ENCODE assay signal across 22 cellular contexts in genomic region chr5:142453801-142454381, GRCh38.
"Had no signal": no experiment of that assay in that cellular context is flagged by ENCODE, and none has a peak within 500 bp of the region (broad histone marks: within the 10 kb centered on the region; RNA-seq: fewer than 3 reads in every experiment).

No MANE protein-coding gene starts in this region.

- FAIRE-seq: keratinocyte had no signal

- ATAC-seq: activated CD8-positive, alpha-beta T cell treated with anti-CD3 and anti-CD28 coated beads for 36 hours; activated naive CD8-positive, alpha-beta T cell treated with anti-CD3 and anti-CD28 coated beads, Interleukin-2, amount 50 U/mL, for 24 hours; activated T-helper 17 cell treated with anti-CD3 and anti-CD28 coated beads, Interleukin-2, amount 50 U/mL, for 72 hours; left lung; naive thymus-derived CD8-positive, alpha-beta T cell; psoas muscle; sciatic nerve; SK-N-SH treated with all-trans-retinoic acid at 6 μM for 48 hours; stimulated activated memory B cell treated with anti-CD40 and anti-IgM and Interleukin-4, amounts not matched to agents 10 μg/mL and 1 μg/mL and 100 μg/mL, for 72 hours; T-cell had no signal

- H3K4me1 ChIP-seq: left lung, psoas muscle, thyroid gland had no signal

- DNase-seq: activated CD4-positive, alpha-beta T cell treated with anti-CD3 and anti-CD28 coated beads, Interleukin-2, amount 10 ng/mL, durations not matched to agents 24 days and 14 days; activated CD4-positive, CD25-positive, alpha-beta regulatory T cell; activated CD8-positive, alpha-beta T cell treated with anti-CD3 and anti-CD28 coated beads for 36 hours; activated naive CD4-positive, alpha-beta T cell treated with anti-CD3 and anti-CD28 coated beads, Interleukin-2, amount 10 ng/mL, durations not matched to agents 7 days and 5 days; activated naive CD8-positive, alpha-beta T cell treated with anti-CD3 and anti-CD28 coated beads, Interleukin-2, amount 50 U/mL, for 24 hours; activated T-cell treated with anti-CD3 and anti-CD28 coated beads, Interleukin-2, amount 50 U/mL, for 1 hour; anterior cingulate cortex; central memory CD4-positive, alpha-beta T cell; cortex of kidney; effector CD4-positive, alpha-beta T cell; left lung; naive thymus-derived CD8-positive, alpha-beta T cell; ovary; psoas muscle; stimulated activated CD4-positive, alpha-beta T cell treated with anti-CD3 and anti-CD28 coated beads, Interleukin-4, amount 100 ng/mL, for 4 hours; T-cell; thyroid gland had no signal

- H3K4me3 ChIP-seq: left lung, ovary, psoas muscle, thyroid gland had no signal

- H3K36me3 ChIP-seq: left lung, ovary, thyroid gland had no signal

- H3K27ac ChIP-seq: left lung, ovary, psoas muscle, thyroid gland had no signal

- H3K27me3 ChIP-seq: left lung, ovary, thyroid gland had no signal

- H3K9me3 ChIP-seq: ovary, psoas muscle, thyroid gland had no signal
